In the genomic region with DNA sequence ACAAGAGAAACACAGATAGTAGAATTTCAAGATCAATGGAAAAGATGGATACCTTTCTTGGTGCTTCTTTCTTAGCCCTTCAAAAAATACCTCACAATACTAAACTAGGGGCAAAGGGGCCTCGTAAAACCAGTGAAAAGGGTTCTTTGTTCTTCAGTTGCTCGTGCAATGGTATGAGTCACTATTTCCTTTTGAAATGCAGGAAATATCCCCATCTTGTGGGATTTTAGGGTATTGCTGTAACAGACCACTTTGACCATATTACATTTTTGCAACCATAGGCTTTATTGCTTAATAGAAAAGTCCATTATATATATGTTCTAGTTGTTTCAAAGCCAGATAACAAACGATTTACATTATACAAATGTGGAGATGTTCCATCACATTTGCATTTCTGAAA, we compare ENCODE assay signal across 9 cellular contexts.
DNase-seq lines count a peak whose midpoint lies in the region; ATAC-seq and TF ChIP-seq lines count a peak whose summit lies in the region.
"Had no signal": no experiment of that assay in that cellular context is flagged by ENCODE, and none has a peak within 500 bp of the region (broad histone marks: within the 10 kb centered on the region; RNA-seq: fewer than 3 reads in every experiment).

No MANE protein-coding gene starts in this region.

- no peak overlapping the region for H3K4me3 Mint-ChIP-seq in activated T-cell treated with anti-CD3 and anti-CD28 coated beads, Interleukin-2, amount 50 U/mL, for 24 hours
- H3K4me3 Mint-ChIP-seq: stimulated activated naive B cell treated with anti-CD40 and anti-IgM and Interleukin-4, amounts not matched to agents 10 μg/mL and 1 μg/mL and 100 μg/mL, for 72 hours had no signal

- no peak overlapping the region for H3K4me2 ChIP-seq in SU-DHL-6 (ENCODE audit: low read depth, low read length, poor library complexity, severe bottlenecking)

- no peaks in the 10 kb centered on the region for H3F3A ChIP-seq in SU-DHL-6 (ENCODE audit: insufficient read depth)

- H2AFZ ChIP-seq in SU-DHL-6 (ENCODE audit: low read depth, low read length, severe bottlenecking), result no peak overlapping the region

- peaks cover 0 to 8% of the 10 kb centered on the region in 2 donors for H3K36me3 Mint-ChIP-seq in activated naive CD4-positive, alpha-beta T cell treated with anti-CD3 and anti-CD28 coated beads, Interleukin-2, amount 50 U/mL, for 72 hours
- H3K36me3 Mint-ChIP-seq in activated T-cell treated with anti-CD3 and anti-CD28 coated beads, Interleukin-2, amount 50 U/mL, for 24 hours (ENCODE audit: low read depth), result no peaks in the 10 kb centered on the region
- H3K36me3 Mint-ChIP-seq: stimulated activated naive B cell treated with anti-CD40 and anti-IgM and Interleukin-4, amounts not matched to agents 10 μg/mL and 1 μg/mL and 100 μg/mL, for 72 hours had no signal

- H3K27ac ChIP-seq in SU-DHL-6 (ENCODE audit: low read depth, low read length), result no peak overlapping the region

- peak; percentile 51 to 63 for ATAC-seq in activated naive CD4-positive, alpha-beta T cell treated with anti-CD3 and anti-CD28 coated beads, Interleukin-2, amount 50 U/mL, for 72 hours
- ATAC-seq in HG03354 (IDR thresholded peaks at IDR 0.05; ENCODE audit: poor library complexity, severe bottlenecking, unreplicated experiment), result peak; percentile 76

- H3K79me2 ChIP-seq in SU-DHL-6 (ENCODE audit: insufficient read depth, low read length), result no peaks in the 10 kb centered on the region

- DNase-seq in activated naive CD4-positive, alpha-beta T cell treated with anti-CD3 and anti-CD28 coated beads, Interleukin-2, amount 50 U/mL, for 72 hours (ENCODE audit: low spot score in 2 of 2), result peak in 1 of 2 donors; percentile 4
- no peak for DNase-seq in activated naive CD4-positive, alpha-beta T cell (lab: John Stamatoyannopoulos, UW)
- DNase-seq in kidney glomerular epithelial cell (lab: John Stamatoyannopoulos, UW) (peak; percentile 21), amygdala (lab: John Stamatoyannopoulos, UW) (no peak), anterior cingulate cortex (lab: John Stamatoyannopoulos, UW) (no peak)
- no peak for DNase-seq in activated T-cell treated with anti-CD3 and anti-CD28 coated beads, Interleukin-2, amount 50 U/mL, for 24 hours
- DNase-seq: stimulated activated naive B cell treated with anti-CD40 and anti-IgM and Interleukin-4, amounts not matched to agents 10 μg/mL and 1 μg/mL and 100 μg/mL, for 72 hours had no signal

- no peaks in the 10 kb centered on the region for H3K9me2 ChIP-seq in SU-DHL-6 (replicated peaks; ENCODE audit: insufficient read depth, low read length)

- no peak overlapping the region for H3K4me3 ChIP-seq in SU-DHL-6 (ENCODE audit: insufficient read depth, low read length, poor library complexity, severe bottlenecking)

- H3K36me3 ChIP-seq in SU-DHL-6 (ENCODE audit: low read length), result no peaks in the 10 kb centered on the region

- peaks cover 11% of the 10 kb centered on the region for H3K27me3 Mint-ChIP-seq in activated T-cell treated with anti-CD3 and anti-CD28 coated beads, Interleukin-2, amount 50 U/mL, for 24 hours

- peak; percentile 35 for TF ChIP-seq CTCF in SU-DHL-6 (IDR thresholded peaks at IDR 0.05; ENCODE audit: insufficient read depth, low read length, poor library complexity, severe bottlenecking)

- H3K4me1 Mint-ChIP-seq in activated T-cell treated with anti-CD3 and anti-CD28 coated beads, Interleukin-2, amount 50 U/mL, for 24 hours (ENCODE audit: low read depth), result peaks cover 4% of the 10 kb centered on the region
- H3K4me1 Mint-ChIP-seq: stimulated activated naive B cell treated with anti-CD40 and anti-IgM and Interleukin-4, amounts not matched to agents 10 μg/mL and 1 μg/mL and 100 μg/mL, for 72 hours had no signal

- H3K27ac Mint-ChIP-seq in activated naive CD4-positive, alpha-beta T cell treated with anti-CD3 and anti-CD28 coated beads, Interleukin-2, amount 50 U/mL, for 72 hours, result no peak overlapping the region
- H3K27ac Mint-ChIP-seq in activated T-cell treated with anti-CD3 and anti-CD28 coated beads, Interleukin-2, amount 50 U/mL, for 24 hours, result no peak overlapping the region
- H3K27ac Mint-ChIP-seq: stimulated activated naive B cell treated with anti-CD40 and anti-IgM and Interleukin-4, amounts not matched to agents 10 μg/mL and 1 μg/mL and 100 μg/mL, for 72 hours had no signal

- H3K27me3 ChIP-seq in SU-DHL-6 (ENCODE audit: low read length), result no peaks in the 10 kb centered on the region

- no peak overlapping the region for H3K9ac ChIP-seq in SU-DHL-6 (ENCODE audit: low read length)

- peaks cover 0 to 4% of the 10 kb centered on the region in 2 donors for H3K9me3 Mint-ChIP-seq in activated naive CD4-positive, alpha-beta T cell treated with anti-CD3 and anti-CD28 coated beads, Interleukin-2, amount 50 U/mL, for 72 hours
- H3K9me3 Mint-ChIP-seq in activated T-cell treated with anti-CD3 and anti-CD28 coated beads, Interleukin-2, amount 50 U/mL, for 24 hours, result peaks cover 15% of the 10 kb centered on the region

- no peaks in the 10 kb centered on the region for H3K9me3 ChIP-seq in SU-DHL-6 (ENCODE audit: insufficient read depth, low read length)

- no peaks in the 10 kb centered on the region for H4K20me1 ChIP-seq in SU-DHL-6 (ENCODE audit: low read depth, low read length)
